8 cellular contexts compared by ENCODE assay signal in the genomic region with DNA sequence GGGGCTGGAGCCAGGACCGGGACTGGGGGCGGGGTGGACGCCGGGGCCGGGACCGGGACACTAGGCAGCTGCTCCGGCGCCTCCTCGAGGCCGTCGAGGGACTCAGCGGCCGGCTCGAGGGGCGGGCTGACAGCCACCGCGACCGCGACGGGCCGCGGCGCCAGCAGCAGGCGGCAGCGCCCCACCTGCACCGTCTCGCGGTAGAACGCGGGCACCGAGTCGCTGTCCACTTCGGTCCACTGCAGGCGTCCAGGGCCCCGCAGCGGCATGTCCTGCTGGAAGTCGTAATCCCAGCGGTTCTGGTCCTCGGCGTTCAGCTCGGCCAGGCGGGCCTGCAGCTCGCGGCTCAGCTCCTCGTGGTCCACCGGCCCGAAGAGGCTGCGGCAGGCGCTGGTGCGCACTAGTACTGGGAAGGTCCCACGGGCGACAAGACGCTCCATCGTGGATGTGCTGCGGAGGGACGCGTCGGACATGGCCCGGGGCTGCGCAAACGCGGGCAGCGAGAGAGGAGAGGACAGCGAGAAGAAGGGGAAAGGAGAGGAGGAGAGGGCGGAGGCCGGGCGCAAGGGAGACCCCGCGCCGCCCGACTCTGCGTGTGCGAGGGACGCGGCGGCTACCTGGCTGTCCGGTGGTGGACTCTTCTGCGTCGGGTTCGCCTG. TPM values are rescaled to one million over a fixed set of nuclear protein-coding genes. Genes with fewer than 3 reads are reported as not detected.
DNase-seq lines count a peak whose midpoint lies in the region; ATAC-seq, FAIRE-seq and TF ChIP-seq lines count a peak whose summit lies in the region.

No MANE protein-coding gene starts in this region.

- H3K4me2 ChIP-seq in skeletal muscle satellite cell (ENCODE audit: low read length) = peak overlapping the region; percentile 97

- no peak for FAIRE-seq in GM19239 (lab: Jason Lieb, UNC)

- DNase-seq in AG09309 (ENCODE audit: low read depth) (no peak), GM19239 (ENCODE audit: insufficient read length, low spot score) (peak; percentile 63), NCI-H748 (lab: John Stamatoyannopoulos, UW; ENCODE audit: unreplicated experiment) (peak; percentile 68), SK-N-DZ (ENCODE audit: low spot score) (no peak)

- H3K27me3 Mint-ChIP-seq in brain = peaks cover 40% of the 10 kb centered on the region

- H3K9me3 ChIP-seq in iPS-18c (ENCODE audit: control insufficient read depth, insufficient read depth, low read length) = no peaks in the 10 kb centered on the region
- no peaks in the 10 kb centered on the region for H3K9me3 ChIP-seq in skeletal muscle satellite cell (replicated peaks; ENCODE audit: low read length)

- peak overlapping the region; percentile 91 to 97 (median 92) for H3K4me3 Mint-ChIP-seq in brain

- peaks cover 54% of the 10 kb centered on the region for H3K27me3 ChIP-seq in skeletal muscle satellite cell (ENCODE audit: control insufficient read depth, insufficient read depth, low read length)

- no peak for ATAC-seq in HG02588 (IDR thresholded peaks at IDR 0.05; ENCODE audit: unreplicated experiment)

- H3K4me3 ChIP-seq in AG09309 (ENCODE audit: control insufficient read depth, low read depth, low read length) = peak overlapping the region; percentile 50
- peak overlapping the region; percentile 65 for H3K4me3 ChIP-seq in iPS-18c (ENCODE audit: insufficient read depth, low read depth, low read length)
- H3K4me3 ChIP-seq in skeletal muscle satellite cell (ENCODE audit: low read length) = peak overlapping the region; percentile 78

- peak overlapping the region; percentile 45 for H3K9ac ChIP-seq in skeletal muscle satellite cell (ENCODE audit: low read depth, low read length)

- peaks cover 36% of the 10 kb centered on the region for H3K4me1 Mint-ChIP-seq in brain

- peak overlapping the region in 3 of 5 experiments; percentile 82 for H3K27ac Mint-ChIP-seq in brain

- H3K4me1 ChIP-seq in skeletal muscle satellite cell (ENCODE audit: control insufficient read depth, insufficient read depth, low read length) = peaks cover 7% of the 10 kb centered on the region

- peaks cover 0 to 9% (median 0%) of the 10 kb centered on the region in 5 experiments for H3K9me3 Mint-ChIP-seq in brain

- peaks cover 6% of the 10 kb centered on the region for H3K36me3 Mint-ChIP-seq in brain

- no peak for TF ChIP-seq CTCF in AG09309 (IDR thresholded peaks at IDR 0.05; ENCODE audit: control insufficient read depth, insufficient read depth, low read depth, low read length, missing control alignments)
- peak; percentile 26 to 40 for TF ChIP-seq CTCF in brain (conservative IDR thresholded peaks at IDR 0.05)

- no peaks in the 10 kb centered on the region for H3K36me3 ChIP-seq in skeletal muscle satellite cell (ENCODE audit: insufficient read depth, low read length)

RNA-seq across cellular contexts. Expression of a gene that starts 0.4 kb away (rescaled TPM):
- 323 TPM for polyA plus RNA-seq in brain (ENCODE audit: insufficient read depth, low read depth, low replicate concordance)
- 0.51 and 1.3 TPM in 2 replicates for total RNA-seq in skeletal muscle satellite cell (2012; rRNA removed)
- 7.0 and 7.8 TPM in 2 replicates for polyA plus RNA-seq in SK-N-DZ (2014; cell fraction: cytosol; rRNA removed)
- polyA plus RNA-seq in SK-N-DZ (2014; cell fraction: nucleus; rRNA removed) = 5.4 and 5.8 TPM in 2 replicates

RNA-seq across cellular contexts. Expression of a gene that starts 44.1 kb away (rescaled TPM):
- 10.6 TPM for polyA plus RNA-seq in brain (ENCODE audit: insufficient read depth, low read depth, low replicate concordance)
- total RNA-seq in skeletal muscle satellite cell (2012; rRNA removed) = 11.8 and 15.5 TPM in 2 replicates
- not detected in 2 replicates for polyA plus RNA-seq in SK-N-DZ (2014; cell fraction: cytosol; rRNA removed)
- not detected in 2 replicates for polyA plus RNA-seq in SK-N-DZ (2014; cell fraction: nucleus; rRNA removed)

Comparison
In these comparisons a context has a peak if more than half of its experiments do, and no peak if none do; other contexts are left out.
1. DNase-seq: peak in GM19239 (single experiment) and NCI-H748 (single experiment); none in AG09309 (single experiment) and SK-N-DZ (single experiment).
2. Peak in every context shown above with its lines, with median percentiles within 50 percentile points of each other: H3K4me3 ChIP-seq.